8 cellular contexts compared by ENCODE assay signal in genomic region chr19:531753-532571, GRCh38. TPM values are rescaled to one million over a fixed set of nuclear protein-coding genes. Genes with fewer than 3 reads are reported as not detected.
A peak's percentile ranks its signal among the peaks of the same experiment; 100 is the strongest.
DNase-seq lines count a peak whose midpoint lies in the region; ATAC-seq and TF ChIP-seq lines count a peak whose summit lies in the region.

CDC34 (plus strand) TSS chr19:531760; CDS start chr19:531932, 172 bp downstream.

- peak within 1 kb of the TSS; percentile 96 for H3K27ac Mint-ChIP-seq in endodermal cell

- CTCF ChIA-PET in HCT116 (lab: Charles Lee), result interaction anchor here (0.6 to 3.2 kb wide), 4 partner anchors 21 to 766 kb away, joined by 3 to 23 read pairs (median 3); partner anchors contain the start of gene BSG
- CTCF ChIA-PET in Panc1 (lab: Charles Lee), result interaction anchor here (0.6 to 0.7 kb wide), 3 partner anchors 22 to 119 kb away, joined by 3 to 4 read pairs (median 4); no protein-coding TSS in a partner anchor

- H3K4me3 Mint-ChIP-seq in endodermal cell, result peak within 1 kb of the TSS; percentile 83

- POLR2A ChIA-PET in HCT116 (lab: Charles Lee), result interaction anchor here (0.6 to 1.7 kb wide), 9 partner anchors 10 to 52 kb away, joined by 3 to 10 read pairs (median 5); partner anchors contain the start of genes BSG and TPGS1
- POLR2A ChIA-PET in Panc1 (lab: Charles Lee), result no interaction called here

- H3K9me3 Mint-ChIP-seq in endodermal cell, result no peaks in the 10 kb centered on the region

- TF ChIP-seq POLR2A in GM18505 (IDR thresholded peaks at IDR 0.05; ENCODE audit: borderline replicate concordance, extremely low read depth, insufficient read depth, insufficient read length), result no peak
- no peak for TF ChIP-seq POLR2A in HCT116 (IDR thresholded peaks at IDR 0.05; ENCODE audit: borderline replicate concordance, extremely low read depth, insufficient read depth, insufficient read length)

- ATAC-seq in GM18505 (IDR thresholded peaks at IDR 0.05; ENCODE audit: unreplicated experiment), result peak; percentile 18
- ATAC-seq in HCT116, result peak; percentile 30
- peak; percentile 24; the same call in 1 of the 2 replicates for ATAC-seq in Panc1

- no peak within 1 kb of the TSS for H2AFZ ChIP-seq in HCT116 (ENCODE audit: low read depth, low read length, poor library complexity, severe bottlenecking)

- H3K36me3 Mint-ChIP-seq in endodermal cell (ENCODE audit: low read depth), result peaks cover 4% of the 10 kb centered on the region

- peaks cover 9% of the 10 kb centered on the region; the same call in 1 of the 2 replicates for H4K20me1 ChIP-seq in HCT116 (ENCODE audit: insufficient read depth)

- DNase-seq in HCT116 (ENCODE audit: low read depth, low spot score) (no peak), Panc1 (ENCODE audit: low read depth, low spot score) (no peak), endodermal cell (peak; percentile 58), 8988T (no peak)
- DNase-seq in stimulated activated CD8-positive, alpha-beta memory T cell treated with anti-CD3 and anti-CD28 coated beads, Interleukin-4, amount 100 ng/mL, for 48 hours, result no peak
- DNase-seq in activated CD4-positive, alpha-beta T cell treated with anti-CD3 and anti-CD28 coated beads, Interleukin-2, amount 50 U/mL, for 4 hours, result no peak

- peaks cover 50% of the 10 kb centered on the region for H3K79me2 ChIP-seq in HCT116 (ENCODE audit: insufficient read depth, low read length)

- no peaks in the 10 kb centered on the region; a peak in 1 of 4 replicates for H3K9me3 ChIP-seq in HCT116 (ENCODE audit: control insufficient read depth in 1 of 2, insufficient read depth in 1 of 2, low read depth in 1 of 2, low read length in 2 of 2)
- H3K9me3 ChIP-seq in Panc1 (ENCODE audit: control insufficient read depth, insufficient read depth, low read depth, low read length), result no peaks in the 10 kb centered on the region
- no peaks in the 10 kb centered on the region for H3K9me3 ChIP-seq in endodermal cell (ENCODE audit: control insufficient read depth, low read length)
- no peaks in the 10 kb centered on the region for H3K9me3 ChIP-seq in muscle layer of duodenum (ENCODE audit: control insufficient read depth in 1 of 2, low read length in 2 of 2)

- H3K27me3 Mint-ChIP-seq in endodermal cell (ENCODE audit: insufficient read depth), result no peaks in the 10 kb centered on the region

- no peaks in the 10 kb centered on the region for H3K9me2 ChIP-seq in HCT116 (ENCODE audit: insufficient read depth)

- TF ChIP-seq RAD21 in HCT116 (IDR thresholded peaks at IDR 0.05; ENCODE audit: low read depth), result no peak

- no peak for TF ChIP-seq CTCF in HCT116 (IDR thresholded peaks at IDR 0.05 in 2 of 3, conservative IDR thresholded peaks at IDR 0.05 in 1 of 3; ENCODE audit: borderline replicate concordance in 1 of 3, insufficient read depth in 1 of 3, low read depth in 2 of 3, low read length in 2 of 3)
- TF ChIP-seq CTCF in Panc1 (IDR thresholded peaks at IDR 0.05), result no peak
- TF ChIP-seq CTCF in endodermal cell (conservative IDR thresholded peaks at IDR 0.05), result no peak

- H3K36me3 ChIP-seq in HCT116 (ENCODE audit: control insufficient read depth in 1 of 2, insufficient read depth in 2 of 2, low read length in 2 of 2) (peaks cover 14% of the 10 kb centered on the region in 2 experiments; a peak in 3 of 4 replicates), Panc1 (ENCODE audit: control insufficient read depth, insufficient read depth, low read length) (peaks cover 4% of the 10 kb centered on the region; the same call in 1 of the 2 replicates), endodermal cell (ENCODE audit: control insufficient read depth, insufficient read depth, low read length) (peaks cover 22% of the 10 kb centered on the region), muscle layer of duodenum (ENCODE audit: control insufficient read depth in 1 of 2, insufficient read depth in 2 of 2, low read length in 2 of 2) (peaks cover 0 to 13% of the 10 kb centered on the region in 2 donors)

- H3K4me2 ChIP-seq in HCT116 (ENCODE audit: low read length), result peak within 1 kb of the TSS; percentile 87

- H3K9ac ChIP-seq in HCT116 (ENCODE audit: low read length), result peak within 1 kb of the TSS; percentile 91
- peak within 1 kb of the TSS; percentile 79 for H3K9ac ChIP-seq in endodermal cell (ENCODE audit: extremely low read depth, low read length, poor library complexity, severe bottlenecking)

- intact Hi-C loops in HCT116 (cut with micrococcal nuclease) (no loop called here), Panc1 (cut with micrococcal nuclease; ENCODE audit: unreplicated experiment) (no loop called here)

- H3K4me3 ChIP-seq in HCT116 (replicated peaks in 1 of 2; ENCODE audit: low read depth in 1 of 2, low read length in 2 of 2) (peak within 1 kb of the TSS; percentile 77 to 86), Panc1 (ENCODE audit: low read depth in 2 of 2, low read length in 2 of 2) (peak within 1 kb of the TSS; percentile 74), endodermal cell (ENCODE audit: low read length) (peak within 1 kb of the TSS; percentile 93), muscle layer of duodenum (ENCODE audit: low read depth in 1 of 2, low read length in 2 of 2) (peak within 1 kb of the TSS; percentile 74 to 96)

- H3K4me1 ChIP-seq in HCT116 (ENCODE audit: control insufficient read depth in 1 of 2, insufficient read depth in 2 of 2, low read length in 2 of 2) (peaks cover 23 to 45% of the 10 kb centered on the region in 2 experiments), Panc1 (ENCODE audit: control insufficient read depth, insufficient read depth, low read length) (peaks cover 15% of the 10 kb centered on the region), endodermal cell (ENCODE audit: control insufficient read depth, insufficient read depth, low read length) (peaks cover 6% of the 10 kb centered on the region), muscle layer of duodenum (ENCODE audit: control insufficient read depth in 1 of 2, insufficient read depth in 2 of 2, low read length in 2 of 2) (peaks cover 11 to 24% of the 10 kb centered on the region in 2 donors)

- RAD21 ChIA-PET in HCT116 (lab: Charles Lee; ENCODE audit: low non-redundant PET in 1 of 2, low total read pairs in 2 of 2, uncharacterized antibody in 2 of 2, unreplicated experiment in 2 of 2), result interaction anchor here in 1 of 2 experiments (0.7 to 0.8 kb wide), 2 partner anchors 21 to 100 kb away, joined by 4 to 5 read pairs; no protein-coding TSS in a partner anchor

- H3K27me3 ChIP-seq in HCT116 (ENCODE audit: insufficient read depth, low read length) (no peaks in the 10 kb centered on the region), Panc1 (ENCODE audit: control insufficient read depth, insufficient read depth, low read length) (no peaks in the 10 kb centered on the region), endodermal cell (ENCODE audit: control insufficient read depth, insufficient read depth, low read length, poor library complexity, severe bottlenecking) (no peaks in the 10 kb centered on the region), muscle layer of duodenum (ENCODE audit: low read depth, low read length) (no peaks in the 10 kb centered on the region)

- 0 to 1% methylated on average over 29 to 83 of the region's 84 CpGs for WGBS in endodermal cell (ENCODE audit: insufficient coverage in 1 of 2, insufficient read length in 1 of 2), 2 experiments

- in situ Hi-C loops in Panc1 (cut with HindIII; ENCODE audit: low pct_unique_long_range_greater_than_20kb, low sequenced_read_pairs), result no loop called here

- peaks cover 2% of the 10 kb centered on the region for H3K4me1 Mint-ChIP-seq in endodermal cell

- peak within 1 kb of the TSS; percentile 96 for H3K27ac ChIP-seq in HCT116 (ENCODE audit: low read depth, low read length)
- H3K27ac ChIP-seq in Panc1 (ENCODE audit: low read length), result peak within 1 kb of the TSS; percentile 71
- H3K27ac ChIP-seq in endodermal cell (ENCODE audit: low read depth, low read length), result peak within 1 kb of the TSS; percentile 84
- peak within 1 kb of the TSS; percentile 77 for H3K27ac ChIP-seq in muscle layer of duodenum (ENCODE audit: low read length)

- BruUV-seq in HCT116 (replicated peaks; lab: Mats Ljungman, UMichigan) (no TSS peak), Panc1 (replicated peaks; lab: Mats Ljungman, UMichigan) (no TSS peak)

TF ChIP-seq in HCT116, 20 proteins besides CTCF, POLR2A, EP300 and RAD21:
- no peak for TF ChIP-seq ZNF274 (IDR thresholded peaks at IDR 0.05; ENCODE audit: low read depth, low read length)
- peak; percentile 57 for TF ChIP-seq POLR2AphosphoS5 (IDR thresholded peaks at IDR 0.05; ENCODE audit: low read depth, low read length)
- TF ChIP-seq TCF7L2 (IDR thresholded peaks at IDR 0.05; ENCODE audit: borderline replicate concordance, extremely low read depth, insufficient read depth, insufficient read length), result peak; percentile 46
- peak; percentile 45; the same call in 1 of the 2 replicates for TF ChIP-seq ZFX (IDR thresholded peaks at IDR 0.05)
- TF ChIP-seq SRF (IDR thresholded peaks at IDR 0.05; ENCODE audit: low read depth), result no peak

RNA-seq across cellular contexts. Expression of gene CDC34, which starts in this region (rescaled TPM):
- total RNA-seq in HCT116 (2021; ENCODE audit: unreplicated experiment) (87.4 TPM), Panc1 (2021; ENCODE audit: unreplicated experiment) (80.5 TPM), endodermal cell (100 to 1,000 TPM; 128 to 138 TPM)
- polyA plus RNA-seq in HCT116 (2012), result 89.3 and 95.6 TPM in 2 replicates
- 116 TPM for polyA plus RNA-seq in Panc1 (2012; ENCODE audit: insufficient read length)
- polyA plus RNA-seq in endodermal cell (2013, experiment 1 of 2), result 116 TPM
- 123 TPM for polyA plus RNA-seq in endodermal cell (2013, experiment 2 of 2)
